In the genomic region with DNA sequence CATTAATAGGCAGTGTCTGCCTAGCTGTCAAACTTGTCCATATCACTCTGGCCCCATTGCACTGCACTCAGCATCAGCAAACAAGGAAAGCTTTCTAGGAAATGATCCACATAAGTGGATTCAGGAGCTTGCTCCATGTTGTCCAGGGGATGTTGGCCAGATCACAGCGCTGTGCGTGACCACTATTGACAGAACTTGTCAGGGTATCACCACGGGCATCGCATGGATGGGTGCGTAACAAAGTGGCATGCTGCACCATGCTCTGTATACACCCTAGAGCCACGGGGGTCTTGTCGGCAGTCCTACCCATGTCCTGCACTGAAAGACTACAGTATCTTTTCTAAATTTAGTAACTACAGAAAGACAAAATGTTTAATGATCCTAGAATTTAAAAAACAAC, we compare ENCODE assay signal across 25 cellular contexts.
"Had no signal": no experiment of that assay in that cellular context is flagged by ENCODE, and none has a peak within 500 bp of the region (broad histone marks: within the 10 kb centered on the region; RNA-seq: fewer than 3 reads in every experiment).

No MANE protein-coding gene starts in this region.

- H3K27me3 ChIP-seq: foreskin keratinocyte, gastroesophageal sphincter, right atrium auricular region, testis, tibial artery, upper lobe of left lung had no signal

- H3K4me2 ChIP-seq: hepatocyte had no signal

- ATAC-seq: esophagus mucosa; foreskin keratinocyte; gastroesophageal sphincter; heart left ventricle; left ventricle myocardium superior; lower lobe of right lung; natural killer cell treated with Interleukin-12 subunit alpha and Interleukin-12 subunit beta and Interleukin-15 and Interleukin-18, amount 100 ng/mL, for 72 hours; stimulated activated memory B cell treated with anti-CD40 and anti-IgM and Interleukin-4, amounts not matched to agents 10 μg/mL and 1 μg/mL and 100 μg/mL, for 72 hours; stimulated activated naive CD8-positive, alpha-beta T cell treated with anti-CD3 and anti-CD28 coated beads, Interleukin-15, Interleukin-2, amounts not matched to agents 100 U/mL and 50 U/mL, for 24 hours had no signal

- H3K9me3 ChIP-seq: gastroesophageal sphincter, heart left ventricle, lower lobe of right lung, neutrophil, prostate gland, right atrium auricular region, spleen, testis, tibial artery, upper lobe of left lung had no signal

- FAIRE-seq: urothelium cell line had no signal

- H3K27ac ChIP-seq: epithelial cell of prostate, foreskin keratinocyte, gastroesophageal sphincter, heart left ventricle, hepatocyte, lower lobe of right lung, neutrophil, prostate gland, right atrium auricular region, skin epidermis, spleen, testis, tibial artery, upper lobe of left lung had no signal

- H3K79me2 ChIP-seq: hepatocyte had no signal

- DNase-seq: cerebellar nuclear complex; effector CD8-positive, alpha-beta T cell; foreskin keratinocyte; heart left ventricle; left ventricle myocardium superior; lower lobe of right lung; naive B cell; spleen; stimulated activated CD4-positive, alpha-beta T cell treated with anti-CD3 and anti-CD28 coated beads, Interleukin-4, amount 100 ng/mL, for 4 hours; stimulated activated naive CD8-positive, alpha-beta T cell treated with anti-CD3 and anti-CD28 coated beads, Interleukin-15, Interleukin-2, amounts not matched to agents 100 U/mL and 50 U/mL, for 24 hours; substantia nigra; testis; tibial artery; upper lobe of left lung had no signal

- H2AFZ ChIP-seq: hepatocyte had no signal

- H3K4me1 ChIP-seq: foreskin keratinocyte, gastroesophageal sphincter, heart left ventricle, lower lobe of right lung, prostate gland, right atrium auricular region, spleen, testis, tibial artery, upper lobe of left lung had no signal

- H3K4me3 ChIP-seq: gastroesophageal sphincter, heart left ventricle, hepatocyte, lower lobe of right lung, prostate gland, right atrium auricular region, skin epidermis, spleen, testis, tibial artery, upper lobe of left lung had no signal

- H3K36me3 ChIP-seq: gastroesophageal sphincter, heart left ventricle, lower lobe of right lung, neutrophil, prostate gland, right atrium auricular region, spleen, tibial artery, upper lobe of left lung had no signal
